22 cellular contexts compared by ENCODE assay signal in genomic region chr5:127326438-127326837, GRCh38. TPM values are rescaled to one million over a fixed set of nuclear protein-coding genes. Genes with fewer than 3 reads are reported as not detected.
"Had no signal": no experiment of that assay in that cellular context is flagged by ENCODE, and none has a peak within 500 bp of the region (broad histone marks: within the 10 kb centered on the region; RNA-seq: fewer than 3 reads in every experiment).

No MANE protein-coding gene starts in this region.

- H3K36me3 Mint-ChIP-seq: activated naive CD8-positive, alpha-beta T cell treated with anti-CD3 and anti-CD28 coated beads for 36 hours; brain; immature natural killer cell had no signal

- H3K4me1 ChIP-seq: right atrium auricular region, suprapubic skin had no signal

- H3K4me3 ChIP-seq: right atrium auricular region, skin epidermis, suprapubic skin had no signal

- H3K4me3 Mint-ChIP-seq: activated naive CD8-positive, alpha-beta T cell treated with anti-CD3 and anti-CD28 coated beads for 36 hours; activated T-helper 1 cell treated with anti-CD3 and anti-CD28 coated beads, Interleukin-12 subunit alpha, Interleukin-12 subunit beta, Interleukin-2, Interleukin-4 antibody, amounts not matched to agents 30 ng/mL and 10 ng/mL and 1 ng/mL, durations not matched to agents 14 hours and 24 hours and 36 hours; central memory CD8-positive, alpha-beta T cell; immature natural killer cell; nephron had no signal

- H3K9me3 Mint-ChIP-seq: activated naive CD8-positive, alpha-beta T cell treated with anti-CD3 and anti-CD28 coated beads for 36 hours; activated T-helper 1 cell treated with anti-CD3 and anti-CD28 coated beads, Interleukin-12 subunit alpha, Interleukin-12 subunit beta, Interleukin-2, Interleukin-4 antibody, amounts not matched to agents 30 ng/mL and 10 ng/mL and 1 ng/mL, durations not matched to agents 14 hours and 24 hours and 36 hours; brain; central memory CD8-positive, alpha-beta T cell; immature natural killer cell; nephron had no signal

- H3K36me3 ChIP-seq: right atrium auricular region, suprapubic skin had no signal

- ATAC-seq: activated CD4-positive, CD25-positive, alpha-beta regulatory T cell treated with anti-CD3 and anti-CD28 coated beads, Interleukin-2, amount 50 U/mL, for 24 hours; stimulated activated naive CD8-positive, alpha-beta T cell treated with anti-CD3 and anti-CD28 coated beads, Interleukin-15, Interleukin-2, amounts not matched to agents 100 U/mL and 50 U/mL, for 24 hours had no signal

- FAIRE-seq: TTC549 had no signal

- H3K27ac Mint-ChIP-seq: activated naive CD8-positive, alpha-beta T cell treated with anti-CD3 and anti-CD28 coated beads for 36 hours; activated T-helper 1 cell treated with anti-CD3 and anti-CD28 coated beads, Interleukin-12 subunit alpha, Interleukin-12 subunit beta, Interleukin-2, Interleukin-4 antibody, amounts not matched to agents 30 ng/mL and 10 ng/mL and 1 ng/mL, durations not matched to agents 14 hours and 24 hours and 36 hours; brain; immature natural killer cell; nephron had no signal

- H3K27me3 Mint-ChIP-seq: brain had no signal

- H3K9me3 ChIP-seq: right atrium auricular region, suprapubic skin had no signal

- H3K27ac ChIP-seq: right atrium auricular region, skin epidermis, suprapubic skin had no signal

- DNase-seq: activated naive CD8-positive, alpha-beta T cell treated with anti-CD3 and anti-CD28 coated beads for 36 hours; amygdala; cortex of kidney; effector CD4-positive, alpha-beta T cell; foreskin melanocyte; head of caudate nucleus; immature natural killer cell; occipital lobe; stimulated activated CD4-positive, alpha-beta T cell treated with anti-CD3 and anti-CD28 coated beads, Interleukin-4, amount 100 ng/mL, for 4 hours; stimulated activated CD8-positive, alpha-beta memory T cell treated with anti-CD3 and anti-CD28 coated beads, Interleukin-4, amount 100 ng/mL, for 48 hours; stimulated activated naive CD8-positive, alpha-beta T cell treated with anti-CD3 and anti-CD28 coated beads, Interleukin-15, Interleukin-2, amounts not matched to agents 100 U/mL and 50 U/mL, for 24 hours had no signal

- H3K27me3 ChIP-seq: right atrium auricular region, suprapubic skin had no signal

- H3K4me1 Mint-ChIP-seq: central memory CD8-positive, alpha-beta T cell had no signal

RNA-seq across cellular contexts. Expression of gene MEGF10, which starts 35.8 kb away (rescaled TPM):
- total RNA-seq: activated CD8-positive, alpha-beta memory T cell treated with anti-CD3 and anti-CD28 coated beads for 36 hours; activated naive CD8-positive, alpha-beta T cell treated with anti-CD3 and anti-CD28 coated beads for 36 hours; activated T-helper 1 cell treated with anti-CD3 and anti-CD28 coated beads, Interleukin-12 subunit alpha, Interleukin-12 subunit beta, Interleukin-2, Interleukin-4 antibody, amounts not matched to agents 30 ng/mL and 10 ng/mL and 1 ng/mL, durations not matched to agents 14 hours and 24 hours and 36 hours; T-helper 2 cell treated with Interferon-gamma antibody and Interleukin-4, amounts not matched to agents 100 ng/mL and 5 ng/mL, for 36 hours had no signal
- polyA plus RNA-seq: immature natural killer cell had no signal
